ENCODE assay signal across 9 cellular contexts in genomic region chr6:7541175-7542064, GRCh38. TPM values are rescaled to one million over a fixed set of nuclear protein-coding genes. Genes with fewer than 3 reads are reported as not detected.
DNase-seq lines count a peak whose midpoint lies in the region; ATAC-seq lines count a peak whose summit lies in the region.
"Had no signal": no experiment of that assay in that cellular context is flagged by ENCODE, and none has a peak within 500 bp of the region (broad histone marks: within the 10 kb centered on the region; RNA-seq: fewer than 3 reads in every experiment).

Gene DSP (plus strand): TSS chr6:7541671. CDS start chr6:7541916, 245 bp downstream.

- peaks cover 7% of the 10 kb centered on the region for H3K4me1 Mint-ChIP-seq in activated naive CD8-positive, alpha-beta T cell (ENCODE audit: low read depth)

- H3K36me3 ChIP-seq in rectal smooth muscle tissue (ENCODE audit: control insufficient read depth, insufficient read depth, low read length): no peaks in the 10 kb centered on the region

- no peaks in the 10 kb centered on the region for H3K9me3 Mint-ChIP-seq in activated naive CD8-positive, alpha-beta T cell (ENCODE audit: low read depth)

- peaks cover 17% of the 10 kb centered on the region for H3K27me3 ChIP-seq in rectal smooth muscle tissue (ENCODE audit: control insufficient read depth, insufficient read depth, low read length)

- H3K27ac Mint-ChIP-seq in activated naive CD8-positive, alpha-beta T cell: no peak within 1 kb of the TSS

- H3K9ac ChIP-seq in rectal smooth muscle tissue (ENCODE audit: low read length): peak within 1 kb of the TSS; percentile 67

- H3K4me3 Mint-ChIP-seq in activated naive CD8-positive, alpha-beta T cell: peak within 1 kb of the TSS; percentile 82

- peaks cover 44% of the 10 kb centered on the region for H3K27me3 Mint-ChIP-seq in activated naive CD8-positive, alpha-beta T cell

- peak within 1 kb of the TSS; percentile 55 for H3K27ac ChIP-seq in rectal smooth muscle tissue (ENCODE audit: low read depth, low read length)

- ATAC-seq in left ventricle myocardium superior: peak; percentile 83
- no peak for ATAC-seq in HG03039 (IDR thresholded peaks at IDR 0.05; ENCODE audit: unreplicated experiment)

- H3K4me3 ChIP-seq in rectal smooth muscle tissue (ENCODE audit: low read length): peak within 1 kb of the TSS; percentile 76

- H3K36me3 Mint-ChIP-seq in activated naive CD8-positive, alpha-beta T cell: no peaks in the 10 kb centered on the region

- intact Hi-C loops in left ventricle myocardium superior (cut with micrococcal nuclease): no loop called here

- DNase-seq in NCI-H1417 (lab: John Stamatoyannopoulos, UW) (peak; percentile 79 to 88 (median 85)), NCI-H1417 treated with DMSO at 0.1 percent for 48 hours (lab: John Stamatoyannopoulos, UW) (no peak), NCI-H2081 (lab: John Stamatoyannopoulos, UW) (peak; percentile 72 to 84), left ventricle myocardium superior (peak; percentile 88), SW 1271 (lab: John Stamatoyannopoulos, UW) (no peak)
- DNase-seq: DND-41 had no signal

- no peaks in the 10 kb centered on the region for H3K4me1 ChIP-seq in rectal smooth muscle tissue (ENCODE audit: control insufficient read depth, insufficient read depth, low read length)

RNA-seq across cellular contexts. Expression of gene DSP, which starts in this region (rescaled TPM):
- 314 TPM for total RNA-seq in left ventricle myocardium superior

Comparison
In these comparisons a context has a peak if more than half of its experiments do, and no peak if none do; other contexts are left out.
1. DNase-seq: peak in NCI-H1417 (3 of 3), NCI-H2081 (2 of 2) and left ventricle myocardium superior (single experiment); none in NCI-H1417 treated with DMSO at 0.1 percent for 48 hours (single experiment) and SW 1271 (0 of 2).